In genomic region chr7:135239263-135239662, GRCh38 we compare ENCODE assay signal across 25 cellular contexts. TPM values are rescaled to one million over a fixed set of nuclear protein-coding genes. Genes with fewer than 3 reads are reported as not detected.
"Had no signal": no experiment of that assay in that cellular context is flagged by ENCODE, and none has a peak within 500 bp of the region (broad histone marks: within the 10 kb centered on the region; RNA-seq: fewer than 3 reads in every experiment).

No MANE protein-coding gene starts in this region.

- DNase-seq: activated CD4-positive, alpha-beta T cell treated with anti-CD3 and anti-CD28 coated beads, Interleukin-2, amount 10 ng/mL, durations not matched to agents 24 days and 14 days; activated CD4-positive, CD25-positive, alpha-beta regulatory T cell; activated gamma-delta T cell treated with Interleukin-2 at 50 U/mL for 16 hours; adrenal gland; effector CD4-positive, alpha-beta T cell; left lung; stimulated activated naive CD8-positive, alpha-beta T cell treated with anti-CD3 and anti-CD28 coated beads, Interleukin-15, amount 100 ng/mL, for 72 hours; T-helper 1 cell; T-helper 9 cell; transverse colon had no signal

- H3K36me3 Mint-ChIP-seq: activated naive CD4-positive, alpha-beta T cell treated with anti-CD3 and anti-CD28 coated beads, Interleukin-2, amount 50 U/mL, for 72 hours had no signal

- H3K9me3 Mint-ChIP-seq: activated T-helper 1 cell treated with anti-CD3 and anti-CD28 coated beads, Interleukin-12 subunit alpha, Interleukin-12 subunit beta, Interleukin-2, Interleukin-4 antibody, amounts not matched to agents 30 ng/mL and 10 ng/mL and 1 ng/mL, durations not matched to agents 14 hours and 24 hours and 36 hours; neural crest cell had no signal

- H3K4me3 Mint-ChIP-seq: activated CD4-positive, alpha-beta T cell treated with anti-CD3 and anti-CD28 coated beads, Interleukin-2, amount 10 ng/mL, durations not matched to agents 24 days and 14 days; activated T-helper 1 cell treated with anti-CD3 and anti-CD28 coated beads, Interleukin-12 subunit alpha, Interleukin-12 subunit beta, Interleukin-2, Interleukin-4 antibody, amounts not matched to agents 30 ng/mL and 10 ng/mL and 1 ng/mL, durations not matched to agents 14 hours and 24 hours and 36 hours; neural crest cell; stimulated activated naive CD8-positive, alpha-beta T cell treated with anti-CD3 and anti-CD28 coated beads, Interleukin-15, amount 100 ng/mL, for 72 hours had no signal

- H3K27me3 ChIP-seq: breast epithelium, left lung, right atrium auricular region, suprapubic skin, transverse colon had no signal

- H3K9me3 ChIP-seq: adrenal gland, breast epithelium, left lung, prostate gland, right atrium auricular region, suprapubic skin, transverse colon had no signal

- H3K36me3 ChIP-seq: adrenal gland, breast epithelium, left lung, prostate gland, right atrium auricular region, suprapubic skin, transverse colon had no signal

- H3K27ac Mint-ChIP-seq: activated CD4-positive, alpha-beta T cell treated with anti-CD3 and anti-CD28 coated beads, Interleukin-2, amount 10 ng/mL, durations not matched to agents 24 days and 14 days; activated naive CD4-positive, alpha-beta T cell treated with anti-CD3 and anti-CD28 coated beads, Interleukin-2, amount 50 U/mL, for 72 hours; activated T-helper 1 cell treated with anti-CD3 and anti-CD28 coated beads, Interleukin-12 subunit alpha, Interleukin-12 subunit beta, Interleukin-2, Interleukin-4 antibody, amounts not matched to agents 30 ng/mL and 10 ng/mL and 1 ng/mL, durations not matched to agents 14 hours and 24 hours and 36 hours; stimulated activated naive CD8-positive, alpha-beta T cell treated with anti-CD3 and anti-CD28 coated beads, Interleukin-15, amount 100 ng/mL, for 72 hours had no signal

- H3K4me3 ChIP-seq: adrenal gland, breast epithelium, coronary artery, left lung, prostate gland, right atrium auricular region, suprapubic skin, transverse colon had no signal

- H3K4me1 ChIP-seq: adrenal gland, breast epithelium, left lung, prostate gland, right atrium auricular region, suprapubic skin, transverse colon had no signal

- ATAC-seq: activated naive CD4-positive, alpha-beta T cell treated with anti-CD3 and anti-CD28 coated beads, Interleukin-2, amount 50 U/mL, for 72 hours; esophagus mucosa; left lung; stimulated activated naive CD8-positive, alpha-beta T cell treated with anti-CD3 and anti-CD28 coated beads, Interleukin-15, amount 100 ng/mL, for 72 hours had no signal

- H3K27ac ChIP-seq: adrenal gland, breast epithelium, coronary artery, left lung, prostate gland, right atrium auricular region, suprapubic skin, transverse colon had no signal

RNA-seq across cellular contexts. Expression of gene STRA8, which starts 5.6 kb away (rescaled TPM):
- total RNA-seq: activated CD4-positive, alpha-beta T cell treated with anti-CD3 and anti-CD28 coated beads, Interleukin-2, amount 10 ng/mL, durations not matched to agents 24 days and 14 days; activated CD8-positive, alpha-beta memory T cell treated with anti-CD3 and anti-CD28 coated beads for 36 hours; activated naive CD4-positive, alpha-beta T cell treated with anti-CD3 and anti-CD28 coated beads, Interleukin-2, amount 50 U/mL, for 72 hours; activated T-helper 1 cell treated with anti-CD3 and anti-CD28 coated beads, Interleukin-12 subunit alpha, Interleukin-12 subunit beta, Interleukin-2, Interleukin-4 antibody, amounts not matched to agents 30 ng/mL and 10 ng/mL and 1 ng/mL, durations not matched to agents 14 hours and 24 hours and 36 hours; adrenal gland; astrocyte; breast epithelium; esophagus mucosa; left lung; mononuclear cell; neural crest cell; osteoblast; prostate gland; right atrium auricular region; skeletal muscle tissue; transverse colon had no signal
- polyA plus RNA-seq: adrenal gland, keratinocyte had no signal
